In the genomic region with DNA sequence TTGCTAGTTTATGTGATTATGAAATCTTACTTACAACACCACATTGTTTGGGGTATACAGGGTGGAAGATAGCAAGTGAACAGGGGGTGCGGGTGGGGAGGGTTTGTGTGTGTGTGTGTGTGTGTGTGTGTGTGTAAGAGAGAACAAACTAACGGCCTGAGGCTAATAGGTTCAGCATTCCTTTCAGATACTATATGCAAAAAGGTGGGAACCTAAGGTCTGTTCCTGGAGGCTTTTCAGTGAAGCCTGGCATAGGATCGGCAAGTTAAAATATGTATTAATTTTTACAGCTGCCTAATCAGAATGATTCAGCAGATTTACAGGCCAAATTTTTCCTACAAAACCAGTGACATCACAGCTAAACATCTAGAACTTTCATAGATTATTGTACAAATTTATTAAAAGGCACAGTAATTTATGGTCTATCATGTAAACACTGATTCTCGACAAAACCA, we compare ENCODE assay signal across 13 cellular contexts. TPM values are rescaled to one million over a fixed set of nuclear protein-coding genes. Genes with fewer than 3 reads are reported as not detected.
A peak's percentile ranks its signal among the peaks of the same experiment; 100 is the strongest.
DNase-seq lines count a peak whose midpoint lies in the region; ATAC-seq, FAIRE-seq and TF ChIP-seq lines count a peak whose summit lies in the region.
"Had no signal": no experiment of that assay in that cellular context is flagged by ENCODE, and none has a peak within 500 bp of the region (broad histone marks: within the 10 kb centered on the region; RNA-seq: fewer than 3 reads in every experiment).

No MANE protein-coding gene starts in this region.

- no peak overlapping the region for H2AFZ ChIP-seq in astrocyte (ENCODE audit: low read depth, low read length)

- H3K27me3 ChIP-seq in astrocyte (ENCODE audit: insufficient read depth, low read length) = no peaks in the 10 kb centered on the region
- H3K27me3 ChIP-seq: Peyer's patch had no signal

- H3K27ac ChIP-seq in A549 (peak overlapping the region; percentile 71 to 87), astrocyte (ENCODE audit: low read depth, low read length) (peak overlapping the region; percentile 30)
- H3K27ac ChIP-seq: Peyer's patch had no signal

- WGBS in A549 (ENCODE audit: missing lambda C conversion rate) = 29% methylated on average over 4 of the region's 4 CpGs

- H3K4me1 ChIP-seq in A549 (peaks cover 42% of the 10 kb centered on the region), astrocyte (ENCODE audit: insufficient read depth, low read length) (no peaks in the 10 kb centered on the region)
- H3K4me1 ChIP-seq: Peyer's patch had no signal

- no peaks in the 10 kb centered on the region for H3K27me3 Mint-ChIP-seq in astrocyte (ENCODE audit: low read depth, unreplicated experiment)
- H3K27me3 Mint-ChIP-seq: activated CD4-positive, alpha-beta memory T cell treated with anti-CD3 and anti-CD28 coated beads, Interleukin-2, amount 10 ng/mL, durations not matched to agents 7 days and 5 days had no signal

- peak overlapping the region; percentile 34 for H3K27ac Mint-ChIP-seq in astrocyte (ENCODE audit: unreplicated experiment)
- H3K27ac Mint-ChIP-seq: activated CD4-positive, alpha-beta memory T cell treated with anti-CD3 and anti-CD28 coated beads, Interleukin-2, amount 10 ng/mL, durations not matched to agents 7 days and 5 days had no signal

- FAIRE-seq in A549 (lab: Jason Lieb, UNC) = no peak
- FAIRE-seq in astrocyte (lab: Jason Lieb, UNC) = no peak

- H3K4me2 ChIP-seq in A549 (peak overlapping the region; percentile 54), astrocyte (ENCODE audit: low read length) (no peak overlapping the region)

- CTCF ChIA-PET in A549 (lab: Yijun Ruan, JAX) = interaction anchor here (0.6 to 2.7 kb wide), 5 partner anchors 12 to 286 kb away, joined by 3 to 9 read pairs (median 3); no protein-coding TSS in a partner anchor

- TF ChIP-seq EP300 in A549 (IDR thresholded peaks at IDR 0.05) = no peak

- H3K9ac ChIP-seq in astrocyte (ENCODE audit: low read length) = no peak overlapping the region

- peaks cover 14% of the 10 kb centered on the region for H3K4me1 Mint-ChIP-seq in astrocyte (ENCODE audit: low read depth, unreplicated experiment)

- H3K4me3 ChIP-seq in A549 = no peak overlapping the region
- H3K4me3 ChIP-seq in astrocyte (ENCODE audit: insufficient read depth, low read depth, low read length) = no peak overlapping the region
- H3K4me3 ChIP-seq: Peyer's patch had no signal

- DNase-seq in A549 (ENCODE audit: low read depth in 1 of 2, low spot score in 1 of 2) (peak in 1 of 2 experiments; percentile 63), EL (peak; percentile 12), astrocyte (ENCODE audit: low read depth) (peak; percentile 38), left colon (no peak), AG08395 (ENCODE audit: low spot score) (no peak), HPDE6-E6E7 (ENCODE audit: extremely low spot score) (no peak), T-helper 9 cell (no peak), NCI-H187 (lab: John Stamatoyannopoulos, UW) (no peak)
- DNase-seq: activated CD4-positive, alpha-beta memory T cell treated with anti-CD3 and anti-CD28 coated beads, Interleukin-2, amount 10 ng/mL, durations not matched to agents 7 days and 5 days; effector memory CD4-positive, alpha-beta T cell; NCI-H446 treated with DMSO at 0.1 percent for 48 hours; occipital lobe; Peyer's patch had no signal

- TF ChIP-seq RAD21 in A549 (conservative IDR thresholded peaks at IDR 0.05 in 1 of 2, IDR thresholded peaks at IDR 0.05 in 1 of 2) = no peak

- peaks cover 23% of the 10 kb centered on the region for H3K36me3 ChIP-seq in astrocyte (ENCODE audit: insufficient read depth, low read length)

- H3K79me2 ChIP-seq in astrocyte (ENCODE audit: insufficient read depth, low read length) = peaks cover 24% of the 10 kb centered on the region

- intact Hi-C loops in left colon (cut with DNase I, micrococcal nuclease) = no loop called here

- no peaks in the 10 kb centered on the region for H3K9me3 Mint-ChIP-seq in astrocyte (ENCODE audit: unreplicated experiment)
- H3K9me3 Mint-ChIP-seq: activated CD4-positive, alpha-beta memory T cell treated with anti-CD3 and anti-CD28 coated beads, Interleukin-2, amount 10 ng/mL, durations not matched to agents 7 days and 5 days had no signal

- peaks cover 24% of the 10 kb centered on the region for H4K20me1 ChIP-seq in astrocyte (ENCODE audit: insufficient read depth, low read length)

- TF ChIP-seq CTCF in A549 (IDR thresholded peaks at IDR 0.05) (no peak; the same call in 2 of the 3 replicates), astrocyte (IDR thresholded peaks at IDR 0.05; ENCODE audit: insufficient read depth, low read depth, low read length) (no peak)

- H3K36me3 Mint-ChIP-seq in astrocyte (ENCODE audit: low read depth, unreplicated experiment) = peaks cover 10% of the 10 kb centered on the region

- peak; percentile 35 to 52; a peak in 4 of 6 replicates for ATAC-seq in A549
- ATAC-seq in left colon = peak; percentile 7

- no peak for TF ChIP-seq POLR2A in A549 (IDR thresholded peaks at IDR 0.05; ENCODE audit: low read length)

- H3K4me3 Mint-ChIP-seq in astrocyte (ENCODE audit: unreplicated experiment) = peak overlapping the region; percentile 57
- H3K4me3 Mint-ChIP-seq: activated CD4-positive, alpha-beta memory T cell treated with anti-CD3 and anti-CD28 coated beads, Interleukin-2, amount 10 ng/mL, durations not matched to agents 7 days and 5 days had no signal

- no peaks in the 10 kb centered on the region for H3K9me3 ChIP-seq in A549
- H3K9me3 ChIP-seq in astrocyte (ENCODE audit: insufficient read depth, low read depth, low read length) = no peaks in the 10 kb centered on the region
- H3K9me3 ChIP-seq: Peyer's patch had no signal

- POLR2A ChIA-PET in A549 (lab: Yijun Ruan, JAX) = no interaction called here

TF ChIP-seq in A549, 52 proteins besides CTCF, POLR2A, EP300 and RAD21 (continues in another document):
- TF ChIP-seq REST (IDR thresholded peaks at IDR 0.05) = no peak
- no peak for TF ChIP-seq MAX (IDR thresholded peaks at IDR 0.05)
- 0 out of 2 replicates have a peak, but pooled peaks have one; percentile 59 for TF ChIP-seq HEYL (CRISPR knock-in tag; IDR thresholded peaks at IDR 0.05)
- 0 out of 2 replicates have a peak, but pooled peaks have one; percentile 14 for TF ChIP-seq RARB (CRISPR knock-in tag; IDR thresholded peaks at IDR 0.05)
- peak; percentile 72; the same call in 1 of the 2 replicates for TF ChIP-seq HOXB13 (CRISPR knock-in tag; IDR thresholded peaks at IDR 0.05; ENCODE audit: low read depth)
- TF ChIP-seq, protein P1, sequence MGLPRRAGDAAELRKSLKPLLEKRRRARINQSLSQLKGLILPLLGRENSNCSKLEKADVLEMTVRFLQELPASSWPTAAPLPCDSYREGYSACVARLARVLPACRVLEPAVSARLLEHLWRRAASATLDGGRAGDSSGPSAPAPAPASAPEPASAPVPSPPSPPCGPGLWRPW (IDR thresholded peaks at IDR 0.05) = no peak
- peak; percentile 95 for TF ChIP-seq NFE2L2 (conservative IDR thresholded peaks at IDR 0.05; ENCODE audit: low read length)
- no peak for TF ChIP-seq JUNB (IDR thresholded peaks at IDR 0.05)
- TF ChIP-seq E2F6 (IDR thresholded peaks at IDR 0.05; ENCODE audit: borderline replicate concordance, low read depth) = no peak
- TF ChIP-seq FOXS1 (CRISPR knock-in tag; IDR thresholded peaks at IDR 0.05) = no peak

RNA-seq across cellular contexts. Expression of gene SPDYA, which starts 7.6 kb away (rescaled TPM):
- polyA plus RNA-seq in A549 (2011; rRNA removed) (0.17 and 0.49 TPM in 2 replicates), A549 (2017; fragmentation: RNase III; extraction: RNeasy Plus Mini Kit Qiagen cat#74134 plus additional on column Dnase treatment) (0.14 to 0.34 TPM (median 0.24 TPM) in 3 replicates)
- 0.05 TPM in 1 of 2 replicates, not detected in the other for polyA plus RNA-seq in A549 (2012; cell fraction: cytosol; rRNA removed)
- polyA plus RNA-seq in A549 (2012; cell fraction: nucleus; rRNA removed) = 0.06 and 0.07 TPM in 2 replicates
- 0.24 and 0.50 TPM in 2 replicates for polyA minus RNA-seq in A549 (2011; rRNA and poly(A)+ RNA removed)
- total RNA-seq in astrocyte (1.3 and 1.4 TPM in 2 replicates), left colon (1 to 10 TPM; 1.5 to 1.6 TPM)

RNA-seq across cellular contexts. Expression of gene PPP1CB, which starts 51.4 kb away (rescaled TPM):
- 119 and 188 TPM in 2 replicates for polyA plus RNA-seq in A549 (2011; rRNA removed)
- 21.2 and 22.3 TPM in 2 replicates for polyA plus RNA-seq in A549 (2012; cell fraction: cytosol; rRNA removed)
- 13.8 and 16.9 TPM in 2 replicates for polyA plus RNA-seq in A549 (2012; cell fraction: nucleus; rRNA removed)
- polyA plus RNA-seq in A549 (2017; fragmentation: RNase III; extraction: RNeasy Plus Mini Kit Qiagen cat#74134 plus additional on column Dnase treatment) = 143 to 165 TPM (median 147 TPM) in 3 replicates
- 112 and 145 TPM in 2 replicates for polyA minus RNA-seq in A549 (2011; rRNA and poly(A)+ RNA removed)
- total RNA-seq in astrocyte = 250 and 263 TPM in 2 replicates
- total RNA-seq in left colon = 100 to 1,000 TPM; 283 to 395 TPM

Comparison
In these comparisons a context has a peak if more than half of its experiments do, and no peak if none do; other contexts are left out.
1. DNase-seq: peak in EL (single experiment) and astrocyte (single experiment); none in left colon (0 of 2), AG08395 (single experiment), HPDE6-E6E7 (single experiment), T-helper 9 cell (single experiment) and NCI-H187 (0 of 2).